Comparison of ENCODE assay signal across 8 cellular contexts in the genomic region with DNA sequence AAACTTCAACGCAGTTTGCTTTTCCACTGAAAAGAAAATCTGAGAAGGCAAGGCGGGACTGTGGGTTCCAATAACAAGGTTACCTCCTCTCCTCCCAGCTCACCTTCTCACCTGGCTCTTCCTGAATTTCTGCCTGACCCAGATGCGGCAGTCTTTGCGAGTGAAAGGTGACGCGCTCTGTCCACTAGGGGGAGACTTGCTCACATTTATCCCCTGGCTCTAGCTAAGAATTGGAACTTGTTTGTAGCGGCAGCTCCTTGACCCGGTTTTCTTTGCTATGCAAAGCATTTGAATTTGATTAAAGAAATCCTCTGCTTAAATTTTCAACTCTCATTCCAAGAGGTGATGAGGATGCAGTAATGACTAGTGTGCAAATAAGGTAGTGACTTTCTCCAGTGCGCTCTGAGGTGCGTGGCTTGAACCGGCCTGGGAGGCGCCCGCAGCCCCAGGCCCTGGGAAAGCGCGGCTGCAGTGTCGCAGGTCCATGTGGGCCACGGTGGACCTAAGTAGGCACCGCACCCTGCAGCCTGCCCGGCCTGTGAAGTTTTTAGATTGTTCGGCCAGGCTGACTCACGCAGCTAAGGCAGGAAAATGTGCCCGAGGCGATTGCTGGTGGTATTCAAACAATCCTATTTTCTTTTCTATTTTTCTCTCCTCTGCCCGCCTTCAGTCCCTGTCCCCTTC.
A peak's percentile ranks its signal among the peaks of the same experiment; 100 is the strongest.
DNase-seq lines count a peak whose midpoint lies in the region; ATAC-seq and TF ChIP-seq lines count a peak whose summit lies in the region.

No MANE protein-coding gene starts in this region.

- peak overlapping the region; percentile 53 for H3K4me3 Mint-ChIP-seq in activated CD4-positive, alpha-beta T cell treated with anti-CD3 and anti-CD28 coated beads, Interleukin-2, amount 10 ng/mL, durations not matched to agents 24 days and 14 days

- no peaks in the 10 kb centered on the region for H3K9me3 Mint-ChIP-seq in activated CD4-positive, alpha-beta T cell treated with anti-CD3 and anti-CD28 coated beads, Interleukin-2, amount 10 ng/mL, durations not matched to agents 24 days and 14 days

- H3K4me3 ChIP-seq in liver (ENCODE audit: low read depth in 1 of 3, low read length in 3 of 3): peak overlapping the region in 1 of 3 donors; percentile 10

- TF ChIP-seq RAD21 in liver (IDR thresholded peaks at IDR 0.05): peak; percentile 74 to 82

- DNase-seq in COR-L47 (lab: John Stamatoyannopoulos, UW) (peak; percentile 40), NCI-H446 (lab: John Stamatoyannopoulos, UW) (peak; percentile 10 to 69), ecto neural progenitor cell (ENCODE audit: low spot score) (peak; percentile 78)
- DNase-seq in activated CD4-positive, alpha-beta T cell treated with anti-CD3 and anti-CD28 coated beads, Interleukin-2, amount 10 ng/mL, durations not matched to agents 24 days and 14 days: peak; percentile 78
- DNase-seq in stimulated activated CD8-positive, alpha-beta memory T cell treated with anti-CD3 and anti-CD28 coated beads, Interleukin-4, amount 100 ng/mL, for 48 hours: peak; percentile 59

- H3K9ac ChIP-seq in liver (ENCODE audit: low read depth in 1 of 2, low read length in 2 of 2): no peak overlapping the region

- H3K27ac Mint-ChIP-seq in activated CD4-positive, alpha-beta T cell treated with anti-CD3 and anti-CD28 coated beads, Interleukin-2, amount 10 ng/mL, durations not matched to agents 24 days and 14 days: no peak overlapping the region

- no peaks in the 10 kb centered on the region for H3K36me3 Mint-ChIP-seq in activated CD4-positive, alpha-beta T cell treated with anti-CD3 and anti-CD28 coated beads, Interleukin-2, amount 10 ng/mL, durations not matched to agents 24 days and 14 days (ENCODE audit: low read depth)

- peaks cover 8% of the 10 kb centered on the region for H3K27me3 Mint-ChIP-seq in activated CD4-positive, alpha-beta T cell treated with anti-CD3 and anti-CD28 coated beads, Interleukin-2, amount 10 ng/mL, durations not matched to agents 24 days and 14 days

- H3K36me3 ChIP-seq in liver (ENCODE audit: control insufficient read depth in 4 of 4, insufficient read depth in 3 of 4, low read depth in 1 of 4, low read length in 3 of 4): no peaks in the 10 kb centered on the region

- peaks cover 0 to 5% (median 2%) of the 10 kb centered on the region in 4 donors for H3K4me1 ChIP-seq in liver (ENCODE audit: control insufficient read depth in 4 of 4, insufficient read depth in 4 of 4, low read length in 3 of 4)

- no peaks in the 10 kb centered on the region for H3K9me3 ChIP-seq in liver (ENCODE audit: control insufficient read depth in 4 of 4, low read length in 3 of 4)

- ATAC-seq in GM19438 (IDR thresholded peaks at IDR 0.05; ENCODE audit: low read depth, unreplicated experiment) (peak; percentile 92), HG03442 (IDR thresholded peaks at IDR 0.05; ENCODE audit: unreplicated experiment) (peak; percentile 90)

- H3K27me3 ChIP-seq in liver (ENCODE audit: control insufficient read depth in 4 of 4, insufficient read depth in 4 of 4, low read length in 3 of 4): peaks cover 0 to 3% (median 0%) of the 10 kb centered on the region in 4 donors

- H3K4me1 Mint-ChIP-seq in activated CD4-positive, alpha-beta T cell treated with anti-CD3 and anti-CD28 coated beads, Interleukin-2, amount 10 ng/mL, durations not matched to agents 24 days and 14 days: peaks cover 5% of the 10 kb centered on the region

- whole genome bisulfite sequencing in liver: 22% methylated on average over 24 of the region's 24 CpGs

- intact Hi-C loops in activated CD4-positive, alpha-beta T cell treated with anti-CD3 and anti-CD28 coated beads, Interleukin-2, amount 10 ng/mL, durations not matched to agents 24 days and 14 days (cut with micrococcal nuclease): loop anchor here (5.0 kb wide), 1 partner anchor 1201 kb away; no protein-coding TSS in a partner anchor

- H3K27ac ChIP-seq in liver (ENCODE audit: low read depth in 1 of 2, low read length in 2 of 2): no peak overlapping the region

- TF ChIP-seq CTCF in liver (IDR thresholded peaks at IDR 0.05; ENCODE audit: low read depth, low read length, missing input control): peak; percentile 79

TF ChIP-seq in liver, 16 proteins besides CTCF, POLR2A, EP300 and RAD21:
- TF ChIP-seq GABPA (IDR thresholded peaks at IDR 0.05 in 1 of 2, conservative IDR thresholded peaks at IDR 0.05 in 1 of 2): no peak
- TF ChIP-seq SP1 (IDR thresholded peaks at IDR 0.05): no peak
- no peak for TF ChIP-seq TAF1 (conservative IDR thresholded peaks at IDR 0.05)
- no peak for TF ChIP-seq HNF4G (IDR thresholded peaks at IDR 0.05)
- TF ChIP-seq, protein P1, sequence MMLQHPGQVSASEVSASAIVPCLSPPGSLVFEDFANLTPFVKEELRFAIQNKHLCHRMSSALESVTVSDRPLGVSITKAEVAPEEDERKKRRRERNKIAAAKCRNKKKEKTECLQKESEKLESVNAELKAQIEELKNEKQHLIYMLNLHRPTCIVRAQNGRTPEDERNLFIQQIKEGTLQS (IDR thresholded peaks at IDR 0.05): no peak
- no peak for TF ChIP-seq FOXA2 (IDR thresholded peaks at IDR 0.05)
- no peak for TF ChIP-seq HNF4A (conservative IDR thresholded peaks at IDR 0.05)
- TF ChIP-seq EGR1 (IDR thresholded peaks at IDR 0.05; ENCODE audit: low read depth in 2 of 2): no peak
- no peak for TF ChIP-seq FOXA1 (IDR thresholded peaks at IDR 0.05)
